28 cellular contexts compared by ENCODE assay signal in the genomic region with DNA sequence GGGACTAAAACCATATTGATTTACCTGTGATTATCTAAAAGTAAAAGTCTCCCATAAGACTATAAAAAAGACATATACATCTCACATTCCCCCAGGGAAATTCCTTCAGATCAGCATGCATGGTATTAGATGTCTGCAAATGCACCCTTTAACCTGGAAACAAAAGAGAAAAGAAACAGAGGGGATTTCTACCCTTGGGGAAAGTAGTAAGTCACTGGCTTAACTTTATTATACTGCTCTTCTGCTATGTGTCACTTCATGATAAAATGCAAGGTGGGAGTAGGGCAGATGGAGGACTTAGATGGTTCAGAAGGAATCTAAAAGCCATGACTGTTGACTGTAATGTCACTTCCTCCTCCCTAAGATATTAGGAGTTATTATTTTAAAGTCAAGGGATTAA.
"Had no signal": no experiment of that assay in that cellular context is flagged by ENCODE, and none has a peak within 500 bp of the region (broad histone marks: within the 10 kb centered on the region; RNA-seq: fewer than 3 reads in every experiment).

No MANE protein-coding gene starts in this region.

- H3K27me3 Mint-ChIP-seq: naive thymus-derived CD8-positive, alpha-beta T cell; natural killer cell treated with Interleukin-12 subunit alpha and Interleukin-12 subunit beta and Interleukin-15 and Interleukin-18, amount 100 ng/mL, for 72 hours; progenitor cell of endocrine pancreas; stimulated activated naive B cell treated with anti-CD40 and anti-IgM and Interleukin-4, amounts not matched to agents 10 μg/mL and 1 μg/mL and 100 μg/mL, for 72 hours; stimulated activated naive CD8-positive, alpha-beta T cell treated with anti-CD3 and anti-CD28 coated beads, Interleukin-15, Interleukin-2, amounts not matched to agents 100 ng/mL and 50 ng/mL, for 24 hours had no signal

- H3K9me3 ChIP-seq: ovary, psoas muscle, right lobe of liver, sigmoid colon, stomach, thoracic aorta, thyroid gland, tibial nerve, upper lobe of right lung, uterus had no signal

- H3K9me3 Mint-ChIP-seq: naive thymus-derived CD8-positive, alpha-beta T cell; natural killer cell treated with Interleukin-12 subunit alpha and Interleukin-12 subunit beta and Interleukin-15 and Interleukin-18, amount 100 ng/mL, for 72 hours; neural progenitor cell; stimulated activated effector memory CD8-positive, alpha-beta T cell treated with anti-CD3 and anti-CD28 coated beads, Interleukin-12 subunit alpha, Interleukin-12 subunit beta, amount 100 ng/mL, for 72 hours; stimulated activated naive B cell treated with anti-CD40 and anti-IgM and Interleukin-4, amounts not matched to agents 10 μg/mL and 1 μg/mL and 100 μg/mL, for 72 hours; stimulated activated naive CD8-positive, alpha-beta T cell treated with anti-CD3 and anti-CD28 coated beads, Interleukin-15, Interleukin-2, amounts not matched to agents 100 ng/mL and 50 ng/mL, for 24 hours; type B pancreatic cell had no signal

- H3K27ac ChIP-seq: neural progenitor cell, ovary, parathyroid adenoma, psoas muscle, right lobe of liver, sigmoid colon, stomach, thoracic aorta, thyroid gland, tibial nerve, upper lobe of right lung, uterus had no signal

- H3K27me3 ChIP-seq: ovary, right lobe of liver, sigmoid colon, stomach, thyroid gland, tibial nerve, upper lobe of right lung, uterus had no signal

- H3K4me1 ChIP-seq: neural progenitor cell, parathyroid adenoma, psoas muscle, right lobe of liver, sigmoid colon, stomach, tibial nerve, upper lobe of right lung, uterus had no signal

- DNase-seq: naive thymus-derived CD8-positive, alpha-beta T cell; occipital lobe; ovary; posterior cingulate gyrus; psoas muscle; right cardiac atrium; right lobe of liver; sigmoid colon; small intestine; stimulated activated CD4-positive, alpha-beta T cell treated with anti-CD3 and anti-CD28 coated beads, Interleukin-15, amount 100 ng/mL, for 24 hours; stimulated activated CD4-positive, alpha-beta T cell treated with anti-CD3 and anti-CD28 coated beads, Interleukin-2, amount 100 ng/mL, for 24 hours; stimulated activated CD4-positive, alpha-beta T cell treated with anti-CD3 and anti-CD28 coated beads, Interleukin-2, amount 100 ng/mL, for 48 hours; stimulated activated CD4-positive, alpha-beta T cell treated with anti-CD3 and anti-CD28 coated beads, Interleukin-4, amount 100 ng/mL, for 24 hours; stimulated activated naive B cell treated with anti-CD40 and anti-IgM and Interleukin-4, amounts not matched to agents 10 μg/mL and 1 μg/mL and 100 μg/mL, for 72 hours; stimulated activated naive CD4-positive, alpha-beta T cell treated with Interleukin-2 at 50 U/mL for 16 hours; stomach; thyroid gland; upper lobe of right lung; uterus had no signal

- H3K36me3 ChIP-seq: neural progenitor cell, ovary, right lobe of liver, sigmoid colon, stomach, thoracic aorta, thyroid gland, tibial nerve, upper lobe of right lung, uterus had no signal

- H3K4me3 ChIP-seq: neural progenitor cell, ovary, psoas muscle, right lobe of liver, sigmoid colon, stomach, thoracic aorta, thyroid gland, tibial nerve, upper lobe of right lung, uterus had no signal

- H3K4me3 Mint-ChIP-seq: naive thymus-derived CD8-positive, alpha-beta T cell; natural killer cell treated with Interleukin-12 subunit alpha and Interleukin-12 subunit beta and Interleukin-15 and Interleukin-18, amount 100 ng/mL, for 72 hours; neural progenitor cell; stimulated activated effector memory CD8-positive, alpha-beta T cell treated with anti-CD3 and anti-CD28 coated beads, Interleukin-12 subunit alpha, Interleukin-12 subunit beta, amount 100 ng/mL, for 72 hours; stimulated activated naive B cell treated with anti-CD40 and anti-IgM and Interleukin-4, amounts not matched to agents 10 μg/mL and 1 μg/mL and 100 μg/mL, for 72 hours; stimulated activated naive CD8-positive, alpha-beta T cell treated with anti-CD3 and anti-CD28 coated beads, Interleukin-15, Interleukin-2, amounts not matched to agents 100 ng/mL and 50 ng/mL, for 24 hours; type B pancreatic cell had no signal

- H3K36me3 Mint-ChIP-seq: naive thymus-derived CD8-positive, alpha-beta T cell; natural killer cell treated with Interleukin-12 subunit alpha and Interleukin-12 subunit beta and Interleukin-15 and Interleukin-18, amount 100 ng/mL, for 72 hours; stimulated activated effector memory CD8-positive, alpha-beta T cell treated with anti-CD3 and anti-CD28 coated beads, Interleukin-12 subunit alpha, Interleukin-12 subunit beta, amount 100 ng/mL, for 72 hours; stimulated activated naive B cell treated with anti-CD40 and anti-IgM and Interleukin-4, amounts not matched to agents 10 μg/mL and 1 μg/mL and 100 μg/mL, for 72 hours had no signal

- H3K4me1 Mint-ChIP-seq: naive thymus-derived CD8-positive, alpha-beta T cell; stimulated activated effector memory CD8-positive, alpha-beta T cell treated with anti-CD3 and anti-CD28 coated beads, Interleukin-12 subunit alpha, Interleukin-12 subunit beta, amount 100 ng/mL, for 72 hours; stimulated activated naive B cell treated with anti-CD40 and anti-IgM and Interleukin-4, amounts not matched to agents 10 μg/mL and 1 μg/mL and 100 μg/mL, for 72 hours had no signal

- H3K27ac Mint-ChIP-seq: naive thymus-derived CD8-positive, alpha-beta T cell; natural killer cell treated with Interleukin-12 subunit alpha and Interleukin-12 subunit beta and Interleukin-15 and Interleukin-18, amount 100 ng/mL, for 72 hours; neural progenitor cell; progenitor cell of endocrine pancreas; stimulated activated effector memory CD8-positive, alpha-beta T cell treated with anti-CD3 and anti-CD28 coated beads, Interleukin-12 subunit alpha, Interleukin-12 subunit beta, amount 100 ng/mL, for 72 hours; stimulated activated naive B cell treated with anti-CD40 and anti-IgM and Interleukin-4, amounts not matched to agents 10 μg/mL and 1 μg/mL and 100 μg/mL, for 72 hours; stimulated activated naive CD8-positive, alpha-beta T cell treated with anti-CD3 and anti-CD28 coated beads, Interleukin-15, Interleukin-2, amounts not matched to agents 100 ng/mL and 50 ng/mL, for 24 hours; type B pancreatic cell had no signal
